1 cellular context compared by ENCODE assay signal in genomic region chr2:175187378-175187777, GRCh38.
TF ChIP-seq lines count a peak whose summit lies in the region.

No MANE protein-coding gene starts in this region.

TF ChIP-seq in endothelial cell of umbilical vein, 7 proteins besides CTCF, POLR2A, EP300 and RAD21:
- no peak for TF ChIP-seq POLR2AphosphoS5 (IDR thresholded peaks at IDR 0.05; ENCODE audit: insufficient read depth, low read depth, low read length)
